13 cellular contexts compared by ENCODE assay signal in genomic region chr4:183758006-183758734, GRCh38.
DNase-seq lines count a peak whose midpoint lies in the region; ATAC-seq and TF ChIP-seq lines count a peak whose summit lies in the region.
"Had no signal": no experiment of that assay in that cellular context is flagged by ENCODE, and none has a peak within 500 bp of the region (broad histone marks: within the 10 kb centered on the region; RNA-seq: fewer than 3 reads in every experiment).

No MANE protein-coding gene starts in this region.

- TF ChIP-seq CTCF in Panc1 (IDR thresholded peaks at IDR 0.05) (peak; percentile 53), glutamatergic neuron (IDR thresholded peaks at IDR 0.05; ENCODE audit: partially characterized antibody, unreplicated experiment) (peak; percentile 46), nephron (IDR thresholded peaks at IDR 0.05; ENCODE audit: unreplicated experiment in 3 of 3) (peak in 2 of 3 experiments; percentile 25 to 43)

- POLR2A ChIA-PET in Panc1 (lab: Charles Lee), result no interaction called here

- H3K27ac Mint-ChIP-seq in glutamatergic neuron (ENCODE audit: unreplicated experiment) (no peak overlapping the region), nephron (peak overlapping the region in 1 of 3 experiments; percentile 23)
- H3K27ac Mint-ChIP-seq: activated CD4-positive, alpha-beta T cell treated with anti-CD3 and anti-CD28 coated beads, Interleukin-2, amount 10 ng/mL, durations not matched to agents 7 days and 5 days; activated naive CD8-positive, alpha-beta T cell treated with anti-CD3 and anti-CD28 coated beads for 36 hours; IgD-negative memory B cell; stimulated activated naive B cell treated with anti-CD40 and anti-IgM and Interleukin-4, amounts not matched to agents 10 μg/mL and 1 μg/mL and 100 μg/mL, for 72 hours had no signal

- H3K36me3 Mint-ChIP-seq in glutamatergic neuron (ENCODE audit: unreplicated experiment) (no peaks in the 10 kb centered on the region), nephron (ENCODE audit: low read depth) (no peaks in the 10 kb centered on the region)
- H3K36me3 Mint-ChIP-seq: activated naive CD8-positive, alpha-beta T cell treated with anti-CD3 and anti-CD28 coated beads for 36 hours; IgD-negative memory B cell; stimulated activated naive B cell treated with anti-CD40 and anti-IgM and Interleukin-4, amounts not matched to agents 10 μg/mL and 1 μg/mL and 100 μg/mL, for 72 hours had no signal

- no peaks in the 10 kb centered on the region for H3K27me3 ChIP-seq in Panc1 (ENCODE audit: control insufficient read depth, insufficient read depth, low read length)

- intact Hi-C loops in Panc1 (cut with micrococcal nuclease; ENCODE audit: unreplicated experiment), result no loop called here

- in situ Hi-C loops in Panc1 (cut with HindIII; ENCODE audit: low pct_unique_long_range_greater_than_20kb, low sequenced_read_pairs), result no loop called here

- CTCF ChIA-PET in Panc1 (lab: Charles Lee), result interaction anchor here (0.7 kb wide), 1 partner anchor 8 kb away, joined by 3 read pairs; no protein-coding TSS in a partner anchor

- DNase-seq in CMK (ENCODE audit: low read depth) (peak; percentile 21), Panc1 (ENCODE audit: low read depth, low spot score) (no peak), glutamatergic neuron (peak; percentile 48), NCI-H510A (lab: John Stamatoyannopoulos, UW) (no peak), HT-29 (ENCODE audit: low spot score) (no peak)
- DNase-seq in stimulated activated CD4-positive, alpha-beta T cell treated with anti-CD3 and anti-CD28 coated beads, Interleukin-1b, Interleukin-23, amount 100 ng/mL, for 48 hours, result no peak
- no peak for DNase-seq in central memory CD4-positive, alpha-beta T cell
- DNase-seq: activated CD4-positive, alpha-beta T cell treated with anti-CD3 and anti-CD28 coated beads, Interleukin-2, amount 10 ng/mL, durations not matched to agents 7 days and 5 days; activated naive CD8-positive, alpha-beta T cell treated with anti-CD3 and anti-CD28 coated beads for 36 hours; stimulated activated naive B cell treated with anti-CD40 and anti-IgM and Interleukin-4, amounts not matched to agents 10 μg/mL and 1 μg/mL and 100 μg/mL, for 72 hours had no signal

- peaks cover 1% of the 10 kb centered on the region for H3K9me3 Mint-ChIP-seq in glutamatergic neuron (ENCODE audit: unreplicated experiment)
- peaks cover 3% of the 10 kb centered on the region for H3K9me3 Mint-ChIP-seq in nephron
- H3K9me3 Mint-ChIP-seq: activated CD4-positive, alpha-beta T cell treated with anti-CD3 and anti-CD28 coated beads, Interleukin-2, amount 10 ng/mL, durations not matched to agents 7 days and 5 days; activated naive CD8-positive, alpha-beta T cell treated with anti-CD3 and anti-CD28 coated beads for 36 hours; stimulated activated naive B cell treated with anti-CD40 and anti-IgM and Interleukin-4, amounts not matched to agents 10 μg/mL and 1 μg/mL and 100 μg/mL, for 72 hours had no signal

- H3K27me3 Mint-ChIP-seq in glutamatergic neuron (ENCODE audit: unreplicated experiment) (no peaks in the 10 kb centered on the region), nephron (ENCODE audit: low read depth) (peaks cover 24% of the 10 kb centered on the region)
- H3K27me3 Mint-ChIP-seq: IgD-negative memory B cell had no signal

- H3K4me3 ChIP-seq in Panc1 (ENCODE audit: low read depth in 2 of 2, low read length in 2 of 2), result no peak overlapping the region

- ATAC-seq in Panc1, result no peak
- ATAC-seq: esophagus mucosa; stimulated activated naive B cell treated with anti-CD40 and anti-IgM and Interleukin-4, amounts not matched to agents 10 μg/mL and 1 μg/mL and 100 μg/mL, for 72 hours had no signal

- no peaks in the 10 kb centered on the region for H3K36me3 ChIP-seq in Panc1 (ENCODE audit: control insufficient read depth, insufficient read depth, low read length)

- no peak overlapping the region for H3K27ac ChIP-seq in Panc1 (ENCODE audit: low read length)

- no peaks in the 10 kb centered on the region for H3K9me3 ChIP-seq in Panc1 (ENCODE audit: control insufficient read depth, insufficient read depth, low read depth, low read length)

- H3K4me1 Mint-ChIP-seq in glutamatergic neuron (ENCODE audit: low read depth, unreplicated experiment), result no peaks in the 10 kb centered on the region
- H3K4me1 Mint-ChIP-seq in nephron, result peaks cover 8% of the 10 kb centered on the region
- H3K4me1 Mint-ChIP-seq: activated CD4-positive, alpha-beta T cell treated with anti-CD3 and anti-CD28 coated beads, Interleukin-2, amount 10 ng/mL, durations not matched to agents 7 days and 5 days; activated naive CD8-positive, alpha-beta T cell treated with anti-CD3 and anti-CD28 coated beads for 36 hours; IgD-negative memory B cell; stimulated activated naive B cell treated with anti-CD40 and anti-IgM and Interleukin-4, amounts not matched to agents 10 μg/mL and 1 μg/mL and 100 μg/mL, for 72 hours had no signal

- BruUV-seq in Panc1 (replicated peaks; lab: Mats Ljungman, UMichigan), result no TSS peak

- H3K4me3 Mint-ChIP-seq in glutamatergic neuron (ENCODE audit: unreplicated experiment) (no peak overlapping the region), nephron (peak overlapping the region in 1 of 3 experiments; percentile 6)
- H3K4me3 Mint-ChIP-seq: activated CD4-positive, alpha-beta T cell treated with anti-CD3 and anti-CD28 coated beads, Interleukin-2, amount 10 ng/mL, durations not matched to agents 7 days and 5 days; activated naive CD8-positive, alpha-beta T cell treated with anti-CD3 and anti-CD28 coated beads for 36 hours; stimulated activated naive B cell treated with anti-CD40 and anti-IgM and Interleukin-4, amounts not matched to agents 10 μg/mL and 1 μg/mL and 100 μg/mL, for 72 hours had no signal

- no peaks in the 10 kb centered on the region; the same call in 1 of the 2 replicates for H3K4me1 ChIP-seq in Panc1 (ENCODE audit: control insufficient read depth, insufficient read depth, low read length)

Comparison
In these comparisons a context has a peak if more than half of its experiments do, and no peak if none do; other contexts are left out.
1. DNase-seq: peak in CMK (single experiment) and glutamatergic neuron (single experiment); none in Panc1 (single experiment), NCI-H510A (single experiment), stimulated activated CD4-positive, alpha-beta T cell treated with anti-CD3 and anti-CD28 coated beads, Interleukin-1b, Interleukin-23, amount 100 ng/mL, for 48 hours (single experiment), HT-29 (single experiment) and central memory CD4-positive, alpha-beta T cell (single experiment).
2. Peak in every context shown above with its lines, with median percentiles within 50 percentile points of each other: CTCF ChIP-seq.